In genomic region chr17:69056179-69056823, GRCh38 we compare ENCODE assay signal across 21 cellular contexts. TPM values are rescaled to one million over a fixed set of nuclear protein-coding genes. Genes with fewer than 3 reads are reported as not detected.
"Had no signal": no experiment of that assay in that cellular context is flagged by ENCODE, and none has a peak within 500 bp of the region (broad histone marks: within the 10 kb centered on the region; RNA-seq: fewer than 3 reads in every experiment).

No MANE protein-coding gene starts in this region.

- H3K27me3 ChIP-seq: esophagus squamous epithelium, gastrocnemius medialis, heart right ventricle, left lung had no signal

- H3K4me1 ChIP-seq: gastrocnemius medialis, left lung, lower lobe of right lung had no signal

- H3K27ac ChIP-seq: epithelial cell of prostate, esophagus squamous epithelium, gastrocnemius medialis, left lung, lower lobe of right lung had no signal

- H3K36me3 ChIP-seq: esophagus squamous epithelium, left lung, lower lobe of right lung had no signal

- H3K4me3 ChIP-seq: esophagus squamous epithelium, gastrocnemius medialis, heart right ventricle, left lung, lower lobe of right lung, mucosa of descending colon had no signal

- ATAC-seq: effector memory CD8-positive, alpha-beta T cell; esophagus mucosa; gastrocnemius medialis; heart right ventricle; left cardiac atrium; left lung; lower lobe of right lung had no signal

- DNase-seq: cortex of kidney; effector CD8-positive, alpha-beta T cell; effector memory CD8-positive, alpha-beta T cell; endodermal cell; erythroblast; esophagus squamous epithelium; foreskin fibroblast; foreskin melanocyte; gastrocnemius medialis; glutamatergic neuron; head of caudate nucleus; heart right ventricle; hippocampal formation; left cardiac atrium; left lung; lower lobe of right lung; mesenchymal stem cell; mucosa of descending colon had no signal

- H3K9me3 ChIP-seq: esophagus squamous epithelium, gastrocnemius medialis, left lung, lower lobe of right lung, mucosa of descending colon had no signal

RNA-seq across cellular contexts. Expression of gene ABCA9, which starts 4.4 kb away (rescaled TPM):
- total RNA-seq: endodermal cell, myocyte had no signal
